Comparison of ENCODE assay signal across 4 cellular contexts in the genomic region with DNA sequence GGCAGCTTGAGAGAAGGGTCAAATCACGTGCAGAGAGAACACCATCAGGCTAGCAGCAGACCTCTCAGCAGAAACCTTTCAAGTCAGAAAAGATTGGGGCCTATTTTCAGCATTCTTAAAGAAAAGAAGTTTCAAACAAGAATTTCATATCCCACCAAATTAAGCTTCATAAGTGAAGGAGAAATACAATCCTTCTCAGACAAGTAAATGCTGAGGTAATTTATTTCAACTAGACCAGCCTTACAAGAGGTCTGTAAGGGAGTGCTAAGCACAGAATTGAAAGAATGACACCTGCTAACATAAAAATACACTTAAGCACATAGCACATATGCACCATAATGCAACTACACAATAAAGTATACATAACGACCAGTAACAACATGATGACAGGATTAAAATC.
TF ChIP-seq lines count a peak whose summit lies in the region.

No MANE protein-coding gene starts in this region.

TF ChIP-seq in HepG2, 621 proteins besides CTCF, POLR2A, EP300 and RAD21:
- TF ChIP-seq ZNF337 (CRISPR knock-in tag; IDR thresholded peaks at IDR 0.05; ENCODE audit: borderline replicate concordance, low read depth) (peak; percentile 83; the same call in 1 of the 2 replicates), ZFP1 (CRISPR knock-in tag; IDR thresholded peaks at IDR 0.05) (no peak)

TF ChIP-seq in HCT116, 20 proteins besides CTCF, POLR2A, EP300 and RAD21:
- peak; percentile 25; the same call in 1 of the 2 replicates for TF ChIP-seq CBX3 (IDR thresholded peaks at IDR 0.05; ENCODE audit: low read depth)
- TF ChIP-seq CEBPB (IDR thresholded peaks at IDR 0.05; ENCODE audit: low read depth), result no peak

TF ChIP-seq in HEK293, 187 proteins besides CTCF, POLR2A, EP300 and RAD21:
- TF ChIP-seq SETDB1 (IDR thresholded peaks at IDR 0.05; ENCODE audit: insufficient read length, low read length) (peak; percentile 54), ZNF785 (tag by site-specific recombination; IDR thresholded peaks at IDR 0.05) (no peak)

TF ChIP-seq in IMR-90, 13 proteins besides CTCF, POLR2A, EP300 and RAD21:
- TF ChIP-seq, protein P1, sequence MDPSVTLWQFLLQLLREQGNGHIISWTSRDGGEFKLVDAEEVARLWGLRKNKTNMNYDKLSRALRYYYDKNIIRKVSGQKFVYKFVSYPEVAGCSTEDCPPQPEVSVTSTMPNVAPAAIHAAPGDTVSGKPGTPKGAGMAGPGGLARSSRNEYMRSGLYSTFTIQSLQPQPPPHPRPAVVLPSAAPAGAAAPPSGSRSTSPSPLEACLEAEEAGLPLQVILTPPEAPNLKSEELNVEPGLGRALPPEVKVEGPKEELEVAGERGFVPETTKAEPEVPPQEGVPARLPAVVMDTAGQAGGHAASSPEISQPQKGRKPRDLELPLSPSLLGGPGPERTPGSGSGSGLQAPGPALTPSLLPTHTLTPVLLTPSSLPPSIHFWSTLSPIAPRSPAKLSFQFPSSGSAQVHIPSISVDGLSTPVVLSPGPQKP (IDR thresholded peaks at IDR 0.05; ENCODE audit: borderline replicate concordance, low read depth, low read length), result no peak
- TF ChIP-seq CEBPB (IDR thresholded peaks at IDR 0.05; ENCODE audit: low read depth, low read length) (no peak), MAZ (IDR thresholded peaks at IDR 0.05; ENCODE audit: borderline replicate concordance, low read depth, low read length) (no peak), NFE2L2 (IDR thresholded peaks at IDR 0.05; ENCODE audit: low read depth, low read length) (no peak), CHD1 (IDR thresholded peaks at IDR 0.05; ENCODE audit: low read depth, low read length) (no peak), RCOR1 (IDR thresholded peaks at IDR 0.05; ENCODE audit: insufficient replicate concordance, low read length) (no peak), SMC3 (IDR thresholded peaks at IDR 0.05; ENCODE audit: low read depth, low read length) (no peak), MXI1 (IDR thresholded peaks at IDR 0.05; ENCODE audit: borderline replicate concordance, low read depth, low read length) (no peak), FOS (IDR thresholded peaks at IDR 0.05; ENCODE audit: low read depth, low read length) (no peak), MAFK (IDR thresholded peaks at IDR 0.05; ENCODE audit: low read depth, low read length) (no peak), BHLHE40 (IDR thresholded peaks at IDR 0.05; ENCODE audit: low read depth, low read length) (no peak), RFX5 (IDR thresholded peaks at IDR 0.05; ENCODE audit: low read depth, low read length) (no peak)
- TF ChIP-seq, protein P2, sequence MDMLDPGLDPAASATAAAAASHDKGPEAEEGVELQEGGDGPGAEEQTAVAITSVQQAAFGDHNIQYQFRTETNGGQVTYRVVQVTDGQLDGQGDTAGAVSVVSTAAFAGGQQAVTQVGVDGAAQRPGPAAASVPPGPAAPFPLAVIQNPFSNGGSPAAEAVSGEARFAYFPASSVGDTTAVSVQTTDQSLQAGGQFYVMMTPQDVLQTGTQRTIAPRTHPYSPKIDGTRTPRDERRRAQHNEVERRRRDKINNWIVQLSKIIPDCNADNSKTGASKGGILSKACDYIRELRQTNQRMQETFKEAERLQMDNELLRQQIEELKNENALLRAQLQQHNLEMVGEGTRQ (IDR thresholded peaks at IDR 0.05; ENCODE audit: low read depth, low read length), result no peak
